Comparison of ENCODE assay signal across 8 cellular contexts in the genomic region with DNA sequence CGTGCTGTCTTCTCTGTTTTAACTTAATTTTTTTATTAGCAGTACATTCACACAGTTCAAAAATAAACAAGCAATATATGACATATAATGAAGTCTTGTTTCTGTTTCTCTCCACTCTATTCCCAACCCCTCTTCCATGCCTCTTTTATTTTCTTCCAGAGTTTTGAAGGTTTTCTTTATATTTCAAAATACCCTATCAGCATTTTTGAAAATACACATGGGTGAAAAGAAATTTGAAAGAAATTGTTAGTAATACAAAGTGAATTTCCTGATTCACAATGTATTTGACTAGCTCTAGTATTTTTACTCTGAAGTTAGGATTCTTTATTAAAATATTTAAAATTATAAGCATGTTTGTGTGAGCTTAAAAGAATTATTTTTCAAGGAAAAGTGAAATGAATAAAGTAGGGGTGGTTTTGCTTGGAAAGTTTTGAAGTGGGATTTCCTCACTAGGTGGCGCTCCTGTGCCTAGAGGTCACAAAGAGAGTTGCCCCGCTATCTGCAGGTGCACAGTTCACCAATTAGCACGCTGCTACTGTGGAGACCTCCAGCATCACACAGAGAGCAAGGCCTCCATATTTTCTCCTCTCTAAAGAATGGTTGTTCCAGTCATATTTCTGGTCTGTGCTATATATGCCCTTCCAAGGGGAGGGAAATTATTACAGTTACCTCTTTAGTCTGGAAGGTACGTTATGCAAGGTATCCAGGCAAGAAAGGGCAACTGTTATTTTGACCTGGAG. TPM values are rescaled to one million over a fixed set of nuclear protein-coding genes. Genes with fewer than 3 reads are reported as not detected.
DNase-seq lines count a peak whose midpoint lies in the region; FAIRE-seq and TF ChIP-seq lines count a peak whose summit lies in the region.

No MANE protein-coding gene starts in this region.

- H3K4me3 Mint-ChIP-seq in HFFc6 (no peak overlapping the region), endodermal cell (no peak overlapping the region)

- H3K27me3 Mint-ChIP-seq in HFFc6 (ENCODE audit: insufficient read depth) (peaks cover 25% of the 10 kb centered on the region), endodermal cell (ENCODE audit: insufficient read depth) (peaks cover 43% of the 10 kb centered on the region)

- H3K27me3 ChIP-seq in endodermal cell (ENCODE audit: control insufficient read depth, insufficient read depth, low read length, poor library complexity, severe bottlenecking) (peaks cover 14% of the 10 kb centered on the region), neural cell (ENCODE audit: insufficient read depth, low read depth, low read length) (no peaks in the 10 kb centered on the region)

- H3K9me3 Mint-ChIP-seq in HFFc6 = no peaks in the 10 kb centered on the region
- no peaks in the 10 kb centered on the region for H3K9me3 Mint-ChIP-seq in endodermal cell

- H3K4me3 ChIP-seq in endodermal cell (ENCODE audit: low read length) = no peak overlapping the region
- no peak overlapping the region for H3K4me3 ChIP-seq in neural cell (ENCODE audit: low read length)

- no peaks in the 10 kb centered on the region for H3K9me3 ChIP-seq in endodermal cell (ENCODE audit: control insufficient read depth, low read length)
- H3K9me3 ChIP-seq in neural cell (ENCODE audit: low read length) = no peaks in the 10 kb centered on the region

- H3K27ac ChIP-seq in endodermal cell (ENCODE audit: low read depth, low read length) = no peak overlapping the region
- H3K27ac ChIP-seq in neural cell (ENCODE audit: low read length) = no peak overlapping the region

- no peaks in the 10 kb centered on the region for H3K79me2 ChIP-seq in neural cell (replicated peaks; ENCODE audit: insufficient read depth, low read length)

- H3K4me1 Mint-ChIP-seq in HFFc6 (ENCODE audit: low read depth) = peaks cover 4% of the 10 kb centered on the region; the same call in 1 of the 2 replicates
- peaks cover 25% of the 10 kb centered on the region for H3K4me1 Mint-ChIP-seq in endodermal cell

- DNase-seq in NOMO-1 treated with DMSO at 0.1 percent for 48 hours (lab: John Stamatoyannopoulos, UW; ENCODE audit: unreplicated experiment) (peak; percentile 25), NOMO-1 treated with dmso at 0.1 percent for 144 hours (lab: John Stamatoyannopoulos, UW; ENCODE audit: unreplicated experiment) (no peak), HFFc6 (peak; percentile 11), NCI-H1694 (lab: John Stamatoyannopoulos, UW) (peak; percentile 45), endodermal cell (peak; percentile 90), urothelium cell line (ENCODE audit: low spot score) (peak; percentile 50)
- peak; percentile 42 to 50 for DNase-seq in activated CD4-positive, alpha-beta T cell treated with anti-CD3 and anti-CD28 coated beads for 24 hours (ENCODE audit: low read depth in 2 of 2)

- no peak overlapping the region for H3K9ac ChIP-seq in endodermal cell (ENCODE audit: extremely low read depth, low read length, poor library complexity, severe bottlenecking)
- no peak overlapping the region for H3K9ac ChIP-seq in neural cell (ENCODE audit: low read length)

- H4K20me1 ChIP-seq in neural cell (ENCODE audit: insufficient read depth) = no peaks in the 10 kb centered on the region

- H3K36me3 Mint-ChIP-seq in HFFc6 (ENCODE audit: low read depth) = no peaks in the 10 kb centered on the region
- H3K36me3 Mint-ChIP-seq in endodermal cell (ENCODE audit: low read depth) = no peaks in the 10 kb centered on the region

- TF ChIP-seq CTCF in HFFc6 (IDR thresholded peaks at IDR 0.05) = peak; percentile 86
- peak; percentile 94 for TF ChIP-seq CTCF in endodermal cell (conservative IDR thresholded peaks at IDR 0.05)
- peak; percentile 55 for TF ChIP-seq CTCF in neural cell (IDR thresholded peaks at IDR 0.05; ENCODE audit: poor library complexity, severe bottlenecking)

- no peaks in the 10 kb centered on the region for H3F3A ChIP-seq in neural cell (ENCODE audit: insufficient read depth, low read length, poor library complexity, severe bottlenecking)

- no peak overlapping the region for H2AFZ ChIP-seq in neural cell (ENCODE audit: low read depth, low read length)

- H3K27ac Mint-ChIP-seq in HFFc6 (no peak overlapping the region), endodermal cell (no peak overlapping the region)

- H3K4me1 ChIP-seq in endodermal cell (ENCODE audit: control insufficient read depth, insufficient read depth, low read length) = peaks cover 11% of the 10 kb centered on the region

- peak; percentile 37 for TF ChIP-seq RAD21 in neural cell (conservative IDR thresholded peaks at IDR 0.05)

- 22 to 33% methylated on average over 4 to 5 of the region's 5 CpGs for WGBS in endodermal cell (ENCODE audit: insufficient coverage in 1 of 2, insufficient read length in 1 of 2), 2 experiments

- H3K4me2 ChIP-seq in neural cell (ENCODE audit: low read length) = no peak overlapping the region

- TF ChIP-seq EP300 in neural cell (conservative IDR thresholded peaks at IDR 0.05; ENCODE audit: poor library complexity, severe bottlenecking) = no peak

- no peaks in the 10 kb centered on the region for H3K36me3 ChIP-seq in endodermal cell (ENCODE audit: control insufficient read depth, insufficient read depth, low read length)
- H3K36me3 ChIP-seq in neural cell (ENCODE audit: insufficient read depth, low read length) = no peaks in the 10 kb centered on the region

- no peaks in the 10 kb centered on the region for H3K9me2 ChIP-seq in neural cell (ENCODE audit: insufficient read depth, low read length)

- FAIRE-seq in urothelium cell line (lab: Jason Lieb, UNC) = no peak

TF ChIP-seq in neural cell, 6 proteins besides CTCF, POLR2A, EP300 and RAD21:
- TF ChIP-seq SMC3 (conservative IDR thresholded peaks at IDR 0.05; ENCODE audit: poor library complexity) (peak; percentile 50), POLR2AphosphoS5 (IDR thresholded peaks at IDR 0.05) (no peak)
- TF ChIP-seq, protein P1, sequence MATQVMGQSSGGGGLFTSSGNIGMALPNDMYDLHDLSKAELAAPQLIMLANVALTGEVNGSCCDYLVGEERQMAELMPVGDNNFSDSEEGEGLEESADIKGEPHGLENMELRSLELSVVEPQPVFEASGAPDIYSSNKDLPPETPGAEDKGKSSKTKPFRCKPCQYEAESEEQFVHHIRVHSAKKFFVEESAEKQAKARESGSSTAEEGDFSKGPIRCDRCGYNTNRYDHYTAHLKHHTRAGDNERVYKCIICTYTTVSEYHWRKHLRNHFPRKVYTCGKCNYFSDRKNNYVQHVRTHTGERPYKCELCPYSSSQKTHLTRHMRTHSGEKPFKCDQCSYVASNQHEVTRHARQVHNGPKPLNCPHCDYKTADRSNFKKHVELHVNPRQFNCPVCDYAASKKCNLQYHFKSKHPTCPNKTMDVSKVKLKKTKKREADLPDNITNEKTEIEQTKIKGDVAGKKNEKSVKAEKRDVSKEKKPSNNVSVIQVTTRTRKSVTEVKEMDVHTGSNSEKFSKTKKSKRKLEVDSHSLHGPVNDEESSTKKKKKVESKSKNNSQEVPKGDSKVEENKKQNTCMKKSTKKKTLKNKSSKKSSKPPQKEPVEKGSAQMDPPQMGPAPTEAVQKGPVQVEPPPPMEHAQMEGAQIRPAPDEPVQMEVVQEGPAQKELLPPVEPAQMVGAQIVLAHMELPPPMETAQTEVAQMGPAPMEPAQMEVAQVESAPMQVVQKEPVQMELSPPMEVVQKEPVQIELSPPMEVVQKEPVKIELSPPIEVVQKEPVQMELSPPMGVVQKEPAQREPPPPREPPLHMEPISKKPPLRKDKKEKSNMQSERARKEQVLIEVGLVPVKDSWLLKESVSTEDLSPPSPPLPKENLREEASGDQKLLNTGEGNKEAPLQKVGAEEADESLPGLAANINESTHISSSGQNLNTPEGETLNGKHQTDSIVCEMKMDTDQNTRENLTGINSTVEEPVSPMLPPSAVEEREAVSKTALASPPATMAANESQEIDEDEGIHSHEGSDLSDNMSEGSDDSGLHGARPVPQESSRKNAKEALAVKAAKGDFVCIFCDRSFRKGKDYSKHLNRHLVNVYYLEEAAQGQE (IDR thresholded peaks at IDR 0.05; ENCODE audit: borderline replicate concordance) = no peak
TF ChIP-seq in neural cell: peak in this region for 1.

RNA-seq across cellular contexts. Expression of gene SOX21, which starts 37.6 kb away (rescaled TPM):
- total RNA-seq in HFFc6 (2021; fragmentation: NEBNext Ultra II Directional; extraction: Animal tissue kit (Norgen Biotek cat#: 25700)) = not detected
- 10 to 100 TPM in 1 of 2 donors, 1 to 10 TPM in 1; 5.2 to 10.1 TPM for total RNA-seq in endodermal cell
- 53.2 TPM for polyA plus RNA-seq in endodermal cell (2013, experiment 1 of 2)
- 46.1 TPM for polyA plus RNA-seq in endodermal cell (2013, experiment 2 of 2)
- 0.35 TPM in 1 of 2 replicates, not detected in the other for polyA plus RNA-seq in neural cell
- 0.35 and 0.73 TPM in 2 replicates for polyA minus RNA-seq in neural cell

Comparison
In these comparisons a context has a peak if more than half of its experiments do, and no peak if none do; other contexts are left out.
1. RNA of gene SOX21, which starts 37.6 kb away (total RNA-seq): 5.2 to 10.1 TPM in endodermal cell; not detected in HFFc6; every median in the first group is over 4 times any median in the second.
2. Peak in every context shown above with its lines, with median percentiles within 50 percentile points of each other: CTCF ChIP-seq.